10 cellular contexts compared by ENCODE assay signal in genomic region chr11:14645985-14646900, GRCh38. TPM values are rescaled to one million over a fixed set of nuclear protein-coding genes. Genes with fewer than 3 reads are reported as not detected.
DNase-seq lines count a peak whose midpoint lies in the region; ATAC-seq and TF ChIP-seq lines count a peak whose summit lies in the region.
"Had no signal": no experiment of that assay in that cellular context is flagged by ENCODE, and none has a peak within 500 bp of the region (broad histone marks: within the 10 kb centered on the region; RNA-seq: fewer than 3 reads in every experiment).

No MANE protein-coding gene starts in this region.

- peaks cover 11% of the 10 kb centered on the region for H3K4me1 ChIP-seq in cardiac muscle cell (ENCODE audit: low read depth)
- peaks cover 5 to 39% of the 10 kb centered on the region in 2 donors for H3K4me1 ChIP-seq in left lung
- no peaks in the 10 kb centered on the region for H3K4me1 ChIP-seq in urinary bladder (ENCODE audit: insufficient read depth)

- ATAC-seq in T-helper 17 cell (no peak), left lung (no peak)

- H3K4me1 Mint-ChIP-seq in T-helper 17 cell, result peaks cover 51% of the 10 kb centered on the region

- H3K27me3 ChIP-seq in cardiac muscle cell, result no peaks in the 10 kb centered on the region
- peaks cover 0 to 22% of the 10 kb centered on the region in 2 donors for H3K27me3 ChIP-seq in left lung

- 73% methylated on average over 6 of the region's 6 CpGs for WGBS in urinary bladder

- H3K36me3 Mint-ChIP-seq in T-helper 17 cell (ENCODE audit: low read depth), result peaks cover 9% of the 10 kb centered on the region

- H3K4me3 ChIP-seq in cardiac muscle cell (peak overlapping the region; percentile 82), left lung (peak overlapping the region; percentile 84 to 93), urinary bladder (ENCODE audit: low read depth, low read length) (peak overlapping the region; percentile 20)

- peak overlapping the region; percentile 94 for H3K4me3 Mint-ChIP-seq in T-helper 17 cell

- H3K27me3 Mint-ChIP-seq in T-helper 17 cell, result peaks cover 7% of the 10 kb centered on the region

- TF ChIP-seq CTCF in cardiac muscle cell (IDR thresholded peaks at IDR 0.05; ENCODE audit: low read depth, low read length), result no peak
- no peak for TF ChIP-seq CTCF in left lung (IDR thresholded peaks at IDR 0.05)

- H3K27ac ChIP-seq in cardiac muscle cell, result no peak overlapping the region
- H3K27ac ChIP-seq in left lung, result peak overlapping the region; percentile 28 to 94
- H3K27ac ChIP-seq in urinary bladder (ENCODE audit: low read depth), result no peak overlapping the region

- H3K36me3 ChIP-seq in cardiac muscle cell (no peaks in the 10 kb centered on the region), left lung (no peaks in the 10 kb centered on the region), urinary bladder (ENCODE audit: insufficient read depth) (no peaks in the 10 kb centered on the region)

- H3K9me3 ChIP-seq in cardiac muscle cell (ENCODE audit: low read depth) (no peaks in the 10 kb centered on the region), T-helper 17 cell (ENCODE audit: control insufficient read depth, low read length, poor library complexity, severe bottlenecking) (no peaks in the 10 kb centered on the region), left lung (no peaks in the 10 kb centered on the region)

- H3K27ac Mint-ChIP-seq in T-helper 17 cell, result peak overlapping the region; percentile 88

- peak in 1 of 2 donors; percentile 28 for DNase-seq in cardiac muscle cell (ENCODE audit: low read depth in 1 of 2, low spot score in 1 of 2)
- DNase-seq in cardiac septum (ENCODE audit: low spot score), result no peak
- DNase-seq in T-helper 17 cell, result no peak
- no peak for DNase-seq in left lung
- no peak for DNase-seq in NCI-H1105 treated with DMSO at 0.1 percent for 48 hours (lab: John Stamatoyannopoulos, UW)
- DNase-seq in AG08396 (ENCODE audit: low spot score), result no peak
- DNase-seq in DMS153 (lab: John Stamatoyannopoulos, UW), result no peak
- DNase-seq: effector CD8-positive, alpha-beta T cell; occipital lobe had no signal

- intact Hi-C loops in cardiac septum (cut with DNase I) (no loop called here), left lung (cut with DNase I) (no loop called here)

RNA-seq across cellular contexts. Expression of gene PDE3B, which starts 2.6 kb away (rescaled TPM):
- total RNA-seq in cardiac muscle cell (9.0 and 16.9 TPM in 2 replicates), cardiac septum (8.7 TPM), T-helper 17 cell (10 to 100 TPM; 68.9 to 90.4 TPM), left lung (10 to 100 TPM; 17.0 to 20.8 TPM), urinary bladder (40.6 TPM)
- polyA plus RNA-seq in cardiac muscle cell (6.4 and 8.3 TPM in 2 replicates), urinary bladder (17.7 TPM)

Comparison
In these comparisons a context has a peak if more than half of its experiments do, and no peak if none do; other contexts are left out.
1. H3K27ac ChIP-seq: peak in left lung (2 of 2); none in cardiac muscle cell (single experiment) and urinary bladder (single experiment).
2. H3K4me3 ChIP-seq: peak in every context shown above with its lines; median percentile 88 in left lung; 82 in cardiac muscle cell; 20 in urinary bladder.